Comparison of ENCODE assay signal across 13 cellular contexts in the genomic region with DNA sequence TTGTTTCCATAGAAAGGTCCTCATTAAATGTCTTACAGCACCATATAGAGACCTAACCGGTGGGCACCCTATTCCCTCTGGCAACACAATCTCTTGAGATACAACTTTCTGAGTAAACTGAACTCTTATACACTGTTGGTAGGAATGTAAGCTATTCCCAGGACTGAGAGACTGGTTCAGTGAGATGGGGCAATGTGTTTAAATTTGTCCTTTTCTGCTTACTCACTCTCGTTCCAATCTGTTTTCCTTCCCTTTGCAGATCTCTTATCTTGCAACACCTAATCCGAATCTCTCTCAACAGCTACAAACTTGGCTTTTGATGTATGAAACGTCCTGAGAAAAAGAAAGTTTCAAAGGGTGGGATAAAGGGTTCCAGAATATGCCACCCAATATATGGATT. TPM values are rescaled to one million over a fixed set of nuclear protein-coding genes. Genes with fewer than 3 reads are reported as not detected.
DNase-seq lines count a peak whose midpoint lies in the region; TF ChIP-seq lines count a peak whose summit lies in the region.
"Had no signal": no experiment of that assay in that cellular context is flagged by ENCODE, and none has a peak within 500 bp of the region (broad histone marks: within the 10 kb centered on the region; RNA-seq: fewer than 3 reads in every experiment).

No MANE protein-coding gene starts in this region.

- H2AK5ac ChIP-seq in trophoblast cell (ENCODE audit: low read length): no peak overlapping the region

- no peak overlapping the region for H3K14ac ChIP-seq in trophoblast cell (ENCODE audit: low read length)

- H3K18ac ChIP-seq in trophoblast cell (ENCODE audit: low read length): no peak overlapping the region

- H3K36me3 ChIP-seq in trophoblast cell (ENCODE audit: control insufficient read depth in 1 of 2, insufficient read depth in 2 of 2, low read length in 2 of 2) (no peaks in the 10 kb centered on the region), WERI-Rb-1 (no peaks in the 10 kb centered on the region)

- TF ChIP-seq CTCF in WERI-Rb-1 (IDR thresholded peaks at IDR 0.05; ENCODE audit: low read depth, low read length): no peak

- no peak overlapping the region for H4K8ac ChIP-seq in trophoblast cell (ENCODE audit: low read depth, low read length)

- no peak overlapping the region for H3K4me3 ChIP-seq in trophoblast cell (ENCODE audit: low read depth, low read length)
- no peak overlapping the region for H3K4me3 ChIP-seq in WERI-Rb-1 (ENCODE audit: low read depth, low read length)

- H3K4me2 ChIP-seq in trophoblast cell (ENCODE audit: low read length): peak overlapping the region; percentile 45

- H3K9ac ChIP-seq in trophoblast cell (ENCODE audit: low read length): no peak overlapping the region

- H3K27ac ChIP-seq in trophoblast cell (ENCODE audit: low read depth, low read length): peak overlapping the region; percentile 83
- no peak overlapping the region for H3K27ac ChIP-seq in WERI-Rb-1

- no peak overlapping the region for H2BK5ac ChIP-seq in trophoblast cell (ENCODE audit: low read depth, low read length, poor library complexity)

- H2BK12ac ChIP-seq in trophoblast cell (ENCODE audit: low read length): no peak overlapping the region

- H3K79me2 ChIP-seq in trophoblast cell (ENCODE audit: control insufficient read depth, insufficient read depth, low read length, poor library complexity): no peaks in the 10 kb centered on the region

- WGBS in trophoblast cell (ENCODE audit: extremely low coverage, insufficient coverage, insufficient read length): no CpG with 5 or more reads among the region's 4 CpGs

- H3K9me3 ChIP-seq in trophoblast cell (ENCODE audit: insufficient read depth, low read depth, low read length) (no peaks in the 10 kb centered on the region), WERI-Rb-1 (ENCODE audit: severe bottlenecking) (no peaks in the 10 kb centered on the region)

- H2BK120ac ChIP-seq in trophoblast cell (ENCODE audit: insufficient read depth, low read length, poor library complexity): no peak overlapping the region

- no peak overlapping the region for H4K12ac ChIP-seq in trophoblast cell (ENCODE audit: low read depth, low read length)

- DNase-seq in GF-D8 (lab: John Stamatoyannopoulos, UW) (peak; percentile 6), NOMO-1 treated with dmso at 0.1 percent for 144 hours (lab: John Stamatoyannopoulos, UW; ENCODE audit: unreplicated experiment) (peak; percentile 33), fibroblast of peridontal ligament (ENCODE audit: extremely low read depth) (peak; percentile 45), trophoblast cell (peak; percentile 48 to 77), WERI-Rb-1 (no peak), GM19238 (ENCODE audit: insufficient read length, low spot score) (no peak), NCI-H146 (lab: John Stamatoyannopoulos, UW) (no peak), COLO829 (ENCODE audit: low spot score) (no peak)
- DNase-seq: activated CD4-positive, alpha-beta memory T cell treated with anti-CD3 and anti-CD28 coated beads, Interleukin-2, amount 10 ng/mL, durations not matched to agents 7 days and 5 days; activated effector memory CD4-positive, alpha-beta T cell treated with anti-CD3 and anti-CD28 coated beads, Interleukin-2, amount 50 U/mL, for 16 hours; CD4-positive, alpha-beta memory T cell; erythroblast; T-helper 2 cell had no signal

- H3K4me1 ChIP-seq in trophoblast cell (ENCODE audit: control insufficient read depth in 1 of 2, insufficient read depth in 2 of 2, low read length in 2 of 2): peaks cover 0 to 3% of the 10 kb centered on the region in 2 experiments

- H2AFZ ChIP-seq in trophoblast cell (ENCODE audit: insufficient read depth, low read length, poor library complexity): no peak overlapping the region

- no peak overlapping the region for H3K23ac ChIP-seq in trophoblast cell (ENCODE audit: low read length)

- no peaks in the 10 kb centered on the region for H3K79me1 ChIP-seq in trophoblast cell (ENCODE audit: low read length)

- no peak overlapping the region for H4K91ac ChIP-seq in trophoblast cell (ENCODE audit: low read depth, low read length)

- H3K4ac ChIP-seq in trophoblast cell (ENCODE audit: low read depth, low read length): no peak overlapping the region

- H3K27me3 ChIP-seq in trophoblast cell (ENCODE audit: insufficient read depth, low read length): no peaks in the 10 kb centered on the region
- H3K27me3 ChIP-seq in WERI-Rb-1 (ENCODE audit: insufficient read depth, low read depth, severe bottlenecking): no peaks in the 10 kb centered on the region

RNA-seq across cellular contexts. Expression of gene ETV6, which starts 26.1 kb away (rescaled TPM):
- 8.4 and 9.1 TPM in 2 replicates for polyA plus RNA-seq in trophoblast cell (2013)

Comparison
In these comparisons a context has a peak if more than half of its experiments do, and no peak if none do; other contexts are left out.
1. DNase-seq: peak in GF-D8 (single experiment), NOMO-1 treated with dmso at 0.1 percent for 144 hours (single experiment), fibroblast of peridontal ligament (single experiment) and trophoblast cell (2 of 2); none in WERI-Rb-1 (single experiment), GM19238 (single experiment), NCI-H146 (single experiment) and COLO829 (single experiment).